ENCODE assay signal across 10 cellular contexts in the genomic region with DNA sequence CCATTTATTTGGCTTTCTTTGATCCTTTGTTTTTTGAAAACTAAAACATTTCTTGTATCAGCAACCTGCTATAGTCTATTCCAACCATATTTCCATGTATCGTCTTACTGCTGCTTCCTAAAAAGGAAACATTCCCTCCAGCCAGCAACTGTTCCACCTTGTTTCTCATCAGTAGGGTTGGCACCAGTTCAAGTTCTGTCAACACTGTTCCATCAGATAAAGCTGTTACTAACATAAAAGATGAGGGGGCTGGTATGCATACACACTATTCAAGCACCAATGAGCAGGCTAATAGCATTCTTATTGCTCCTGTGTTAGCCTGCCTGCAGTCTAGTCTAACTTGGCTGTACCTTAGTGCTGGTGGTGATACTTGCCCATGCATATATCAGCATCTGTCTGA.
DNase-seq lines count a peak whose midpoint lies in the region; ATAC-seq and TF ChIP-seq lines count a peak whose summit lies in the region.
"Had no signal": no experiment of that assay in that cellular context is flagged by ENCODE, and none has a peak within 500 bp of the region (broad histone marks: within the 10 kb centered on the region; RNA-seq: fewer than 3 reads in every experiment).

No MANE protein-coding gene starts in this region.

- TF ChIP-seq CTCF in RWPE2 (IDR thresholded peaks at IDR 0.05; ENCODE audit: poor library complexity, severe bottlenecking) (no peak), hepatocyte (IDR thresholded peaks at IDR 0.05; ENCODE audit: poor library complexity) (no peak)

- H3K27ac ChIP-seq in RWPE2 (ENCODE audit: poor library complexity, severe bottlenecking) = no peak overlapping the region
- no peak overlapping the region for H3K27ac ChIP-seq in hepatocyte

- H3K27me3 ChIP-seq in RWPE2 (ENCODE audit: insufficient read depth, poor library complexity, severe bottlenecking) (no peaks in the 10 kb centered on the region), hepatocyte (no peaks in the 10 kb centered on the region)

- no peaks in the 10 kb centered on the region for H3K79me2 ChIP-seq in hepatocyte

- H3K4me2 ChIP-seq in hepatocyte = no peak overlapping the region

- DNase-seq in DMS 273 (lab: John Stamatoyannopoulos, UW; ENCODE audit: unreplicated experiment) = peak; percentile 97
- DNase-seq in NCI-H1105 treated with DMSO at 0.1 percent for 48 hours (lab: John Stamatoyannopoulos, UW) = peak; percentile 92
- no peak for DNase-seq in RWPE2 (ENCODE audit: low spot score)
- DNase-seq in hepatocyte (ENCODE audit: low spot score) = peak; percentile 42
- no peak for DNase-seq in stimulated activated CD4-positive, alpha-beta T cell treated with anti-CD3 and anti-CD28 coated beads, Interleukin-4, amount 100 ng/mL, for 1 hour
- no peak for DNase-seq in stimulated activated CD4-positive, alpha-beta T cell treated with anti-CD3 and anti-CD28 coated beads, Interleukin-12 subunit alpha, Interleukin-12 subunit beta, amount 100 ng/mL, for 4 hours
- DNase-seq in inferior parietal cortex (ENCODE audit: extremely low spot score) = no peak
- DNase-seq: CD8-positive, alpha-beta T cell; RPMI8226 had no signal

- no peaks in the 10 kb centered on the region for H3K9me2 ChIP-seq in hepatocyte (replicated peaks; ENCODE audit: insufficient read depth)

- 44% methylated on average over 1 of the region's 1 CpG for WGBS in hepatocyte (ENCODE audit: low lambda C conversion rate, missing lambda C conversion rate)

- H3K36me3 ChIP-seq in RWPE2 (ENCODE audit: low read depth) (no peaks in the 10 kb centered on the region; the same call in 1 of the 2 replicates), hepatocyte (replicated peaks; ENCODE audit: insufficient read depth, low read depth) (no peaks in the 10 kb centered on the region)

- ATAC-seq in RWPE2 (ENCODE audit: low read depth) (peak; percentile 75), GM21515 (IDR thresholded peaks at IDR 0.05; ENCODE audit: unreplicated experiment) (no peak)
- ATAC-seq: CD8-positive, alpha-beta T cell had no signal

- H3K4me3 ChIP-seq in RWPE2 (ENCODE audit: severe bottlenecking) (no peak overlapping the region), hepatocyte (no peak overlapping the region)

- no peaks in the 10 kb centered on the region for H3K9me3 ChIP-seq in RWPE2 (ENCODE audit: severe bottlenecking)
- no peaks in the 10 kb centered on the region for H3K9me3 ChIP-seq in hepatocyte (ENCODE audit: low read depth)

- H3K4me1 ChIP-seq in RWPE2 (ENCODE audit: insufficient read depth, poor library complexity, severe bottlenecking) (no peaks in the 10 kb centered on the region), hepatocyte (ENCODE audit: insufficient read depth) (peaks cover 5% of the 10 kb centered on the region)

- no peaks in the 10 kb centered on the region for H4K20me1 ChIP-seq in hepatocyte (ENCODE audit: insufficient read depth, poor library complexity, severe bottlenecking)

- H2AFZ ChIP-seq in hepatocyte = no peak overlapping the region

Comparison
In these comparisons a context has a peak if more than half of its experiments do, and no peak if none do; other contexts are left out.
1. DNase-seq: peak in DMS 273 (single experiment), NCI-H1105 treated with DMSO at 0.1 percent for 48 hours (single experiment) and hepatocyte (single experiment); none in RWPE2 (single experiment), stimulated activated CD4-positive, alpha-beta T cell treated with anti-CD3 and anti-CD28 coated beads, Interleukin-4, amount 100 ng/mL, for 1 hour (single experiment), stimulated activated CD4-positive, alpha-beta T cell treated with anti-CD3 and anti-CD28 coated beads, Interleukin-12 subunit alpha, Interleukin-12 subunit beta, amount 100 ng/mL, for 4 hours (single experiment) and inferior parietal cortex (single experiment).